Comparison of ENCODE assay signal across 22 cellular contexts in genomic region chr1:73327180-73327793, GRCh38.
"Had no signal": no experiment of that assay in that cellular context is flagged by ENCODE, and none has a peak within 500 bp of the region (broad histone marks: within the 10 kb centered on the region; RNA-seq: fewer than 3 reads in every experiment).

No MANE protein-coding gene starts in this region.

- FAIRE-seq: keratinocyte had no signal

- H3K9me3 ChIP-seq: thyroid gland had no signal

- H3K36me3 ChIP-seq: esophagus muscularis mucosa, gastroesophageal sphincter, sigmoid colon, suprapubic skin, thyroid gland, upper lobe of left lung had no signal

- H3K4me3 ChIP-seq: coronary artery, esophagus muscularis mucosa, gastroesophageal sphincter, lung, sigmoid colon, skin epidermis, suprapubic skin, thyroid gland, upper lobe of left lung had no signal

- H3K27ac ChIP-seq: coronary artery, epithelial cell of prostate, esophagus muscularis mucosa, gastroesophageal sphincter, sigmoid colon, skin epidermis, suprapubic skin, thyroid gland, upper lobe of left lung had no signal

- H3K4me1 ChIP-seq: esophagus muscularis mucosa, gastroesophageal sphincter, sigmoid colon, suprapubic skin, thyroid gland, upper lobe of left lung had no signal

- DNase-seq: central memory CD4-positive, alpha-beta T cell; effector CD8-positive, alpha-beta T cell; glutamatergic neuron; immature natural killer cell; left colon; left ventricle myocardium superior; mesenchymal stem cell; naive B cell; sigmoid colon; stimulated activated CD4-positive, alpha-beta T cell treated with anti-CD3 and anti-CD28 coated beads, Interleukin-2, amount 100 ng/mL, for 24 hours; stimulated activated CD4-positive, alpha-beta T cell treated with anti-CD3 and anti-CD28 coated beads, Interleukin-4, amount 100 ng/mL, for 4 hours; stimulated activated naive CD4-positive, alpha-beta T cell; thyroid gland; upper lobe of left lung had no signal

- H3K36me3 Mint-ChIP-seq: naive B cell had no signal

- H3K4me1 Mint-ChIP-seq: immature natural killer cell, naive B cell had no signal

- H3K27me3 ChIP-seq: esophagus muscularis mucosa, gastroesophageal sphincter, sigmoid colon, suprapubic skin, thyroid gland, upper lobe of left lung had no signal

- H3K27me3 Mint-ChIP-seq: naive B cell had no signal

- ATAC-seq: gastroesophageal sphincter, left colon, left ventricle myocardium superior had no signal

- H3K4me3 Mint-ChIP-seq: immature natural killer cell, naive B cell had no signal

- H3K27ac Mint-ChIP-seq: immature natural killer cell, naive B cell had no signal
